ENCODE assay signal across 2 cellular contexts in genomic region chr9:35105126-35105525, GRCh38.
TF ChIP-seq lines count a peak whose summit lies in the region.

No MANE protein-coding gene starts in this region.

TF ChIP-seq in GM23338, 12 proteins besides CTCF, POLR2A, EP300 and RAD21:
- TF ChIP-seq REST (IDR thresholded peaks at IDR 0.05; ENCODE audit: unreplicated experiment) (no peak), ZNF114 (CRISPR knock-in tag; IDR thresholded peaks at IDR 0.05) (no peak), ZNF331 (CRISPR knock-in tag; IDR thresholded peaks at IDR 0.05; ENCODE audit: low read depth) (no peak)

TF ChIP-seq in neural cell, 6 proteins besides CTCF, POLR2A, EP300 and RAD21 (continued from another document):
- TF ChIP-seq REST (IDR thresholded peaks at IDR 0.05; ENCODE audit: borderline replicate concordance) (no peak), SMC3 (conservative IDR thresholded peaks at IDR 0.05; ENCODE audit: poor library complexity) (no peak)
TF ChIP-seq in neural cell: peak in this region for 0.
